8 cellular contexts compared by ENCODE assay signal in genomic region chr12:47741340-47741703, GRCh38. TPM values are rescaled to one million over a fixed set of nuclear protein-coding genes. Genes with fewer than 3 reads are reported as not detected.
DNase-seq lines count a peak whose midpoint lies in the region; ATAC-seq, FAIRE-seq and TF ChIP-seq lines count a peak whose summit lies in the region.

No MANE protein-coding gene starts in this region.

- no peak overlapping the region for H3K4me3 ChIP-seq in MM.1S (ENCODE audit: low read length)
- H3K4me3 ChIP-seq in GM12878 = no peak overlapping the region
- H3K4me3 ChIP-seq in WERI-Rb-1 (ENCODE audit: low read depth, low read length) = no peak overlapping the region

- no peak for FAIRE-seq in GM12878 (lab: Jason Lieb, UNC)

- H3K27ac Mint-ChIP-seq in T-helper 17 cell = peak overlapping the region; percentile 83
- H3K27ac Mint-ChIP-seq in stimulated activated naive CD8-positive, alpha-beta T cell treated with anti-CD3 and anti-CD28 coated beads, Interleukin-15, amount 100 ng/mL, for 72 hours = no peak overlapping the region

- H3K36me3 ChIP-seq in MM.1S (replicated peaks; ENCODE audit: insufficient read depth, low read length) = no peaks in the 10 kb centered on the region
- no peaks in the 10 kb centered on the region for H3K36me3 ChIP-seq in GM12878 (ENCODE audit: control insufficient read depth in 2 of 2, insufficient read depth in 2 of 2, low read length in 1 of 2)
- no peaks in the 10 kb centered on the region for H3K36me3 ChIP-seq in WERI-Rb-1

- H3K4me3 Mint-ChIP-seq in T-helper 17 cell = peak overlapping the region; percentile 80
- peak overlapping the region in 1 of 2 donors; percentile 16 for H3K4me3 Mint-ChIP-seq in stimulated activated naive CD8-positive, alpha-beta T cell treated with anti-CD3 and anti-CD28 coated beads, Interleukin-15, amount 100 ng/mL, for 72 hours

- peaks cover 9% of the 10 kb centered on the region for H3K27me3 Mint-ChIP-seq in T-helper 17 cell
- peaks cover 25% of the 10 kb centered on the region for H3K27me3 Mint-ChIP-seq in stimulated activated naive CD8-positive, alpha-beta T cell treated with anti-CD3 and anti-CD28 coated beads, Interleukin-15, amount 100 ng/mL, for 72 hours

- H3K4me1 ChIP-seq in MM.1S (ENCODE audit: low read length) = peaks cover 16% of the 10 kb centered on the region
- peaks cover 25% of the 10 kb centered on the region for H3K4me1 ChIP-seq in GM12878 (ENCODE audit: control insufficient read depth, insufficient read depth, low read length)

- BruUV-seq in GM12878 (replicated peaks; lab: Mats Ljungman, UMichigan) = no TSS peak

- H3K4me1 Mint-ChIP-seq in T-helper 17 cell = peaks cover 28% of the 10 kb centered on the region
- peaks cover 45% of the 10 kb centered on the region for H3K4me1 Mint-ChIP-seq in stimulated activated naive CD8-positive, alpha-beta T cell treated with anti-CD3 and anti-CD28 coated beads, Interleukin-15, amount 100 ng/mL, for 72 hours

- POLR2A ChIA-PET in GM12878 (lab: Charles Lee) = interaction anchor here (0.8 to 5.5 kb wide), 5 partner anchors 14 to 67 kb away, joined by 3 to 40 read pairs (median 6); partner anchors contain the start of gene RAPGEF3

- H2AFZ ChIP-seq in MM.1S (ENCODE audit: low read length) (peak overlapping the region; percentile 44), GM12878 (ENCODE audit: control insufficient read depth, low read depth, low read length) (no peak overlapping the region)

- no peaks in the 10 kb centered on the region for H3K9me3 Mint-ChIP-seq in stimulated activated naive CD8-positive, alpha-beta T cell treated with anti-CD3 and anti-CD28 coated beads, Interleukin-15, amount 100 ng/mL, for 72 hours

- H3K9ac ChIP-seq in MM.1S (ENCODE audit: low read length) = no peak overlapping the region
- no peak overlapping the region for H3K9ac ChIP-seq in GM12878 (ENCODE audit: control insufficient read depth, insufficient read depth, low read length)

- H3K36me3 Mint-ChIP-seq in T-helper 17 cell (ENCODE audit: low read depth) = no peaks in the 10 kb centered on the region

- peak; percentile 84 for ATAC-seq in T-helper 17 cell
- ATAC-seq in GM12878 = peak; percentile 71
- ATAC-seq in stimulated activated naive CD8-positive, alpha-beta T cell treated with anti-CD3 and anti-CD28 coated beads, Interleukin-15, amount 100 ng/mL, for 72 hours = peak; percentile 83
- ATAC-seq in HG03097 (IDR thresholded peaks at IDR 0.05; ENCODE audit: low FRiP score, unreplicated experiment) = no peak

- H3K79me2 ChIP-seq in MM.1S (ENCODE audit: low read length) (no peaks in the 10 kb centered on the region), GM12878 (ENCODE audit: control insufficient read depth, insufficient read depth, low read length) (no peaks in the 10 kb centered on the region)

- RAD21 ChIA-PET in GM12878 (lab: Charles Lee; ENCODE audit: unreplicated experiment) = interaction anchor here (0.7 to 7.8 kb wide), 18 partner anchors 8 to 206 kb away, joined by 3 to 327 read pairs (median 9); partner anchors contain the start of genes ENDOU, RAPGEF3, RPAP3 and SLC48A1

- in situ Hi-C loops in GM12878 (cut with MboI) = no loop called here

- peaks cover 5% of the 10 kb centered on the region; the same call in 1 of the 2 replicates for H3F3A ChIP-seq in MM.1S (ENCODE audit: insufficient read depth, low read length)

- TF ChIP-seq POLR2A in GM12878 (IDR thresholded peaks at IDR 0.05; ENCODE audit: low read depth, low read length) = no peak

- H4K20me1 ChIP-seq in MM.1S (ENCODE audit: insufficient read depth, low read length) (no peaks in the 10 kb centered on the region), GM12878 (ENCODE audit: control insufficient read depth, insufficient read depth) (no peaks in the 10 kb centered on the region)

- TF ChIP-seq EP300 in GM12878 (IDR thresholded peaks at IDR 0.05; ENCODE audit: borderline replicate concordance in 1 of 2, control insufficient read depth in 1 of 2, low read depth in 2 of 2, low read length in 2 of 2) = no peak

- WGBS in GM12878 (ENCODE audit: insufficient coverage, insufficient replicate concordance, low lambda C conversion rate, missing lambda C conversion rate) = 0% methylated on average over 2 of the region's 4 CpGs

- H3K27me3 ChIP-seq in MM.1S (replicated peaks; ENCODE audit: insufficient read depth, low read length) (no peaks in the 10 kb centered on the region), GM12878 (replicated peaks in 1 of 2; ENCODE audit: control insufficient read depth in 2 of 2, insufficient read depth in 2 of 2, low read length in 1 of 2) (no peaks in the 10 kb centered on the region), WERI-Rb-1 (ENCODE audit: insufficient read depth, low read depth, severe bottlenecking) (peaks cover 4% of the 10 kb centered on the region)

- H3K9me2 ChIP-seq in MM.1S (replicated peaks; ENCODE audit: insufficient read depth, low read length) = no peaks in the 10 kb centered on the region

- TF ChIP-seq RAD21 in GM12878 (IDR thresholded peaks at IDR 0.05; ENCODE audit: insufficient read depth, low read depth, low read length) = no peak

- CTCF ChIA-PET in GM12878 (lab: Yijun Ruan, JAX) = interaction anchor here (0.6 to 10.4 kb wide), 28 partner anchors 9 to 367 kb away, joined by 3 to 814 read pairs (median 6); partner anchors contain the start of genes ENDOU, RAPGEF3, RPAP3 and SLC48A1

- H3K4me2 ChIP-seq in MM.1S (ENCODE audit: low read depth, low read length) = peak overlapping the region; percentile 23
- peak overlapping the region; percentile 31 for H3K4me2 ChIP-seq in GM12878 (ENCODE audit: control insufficient read depth, insufficient read depth)

- no peak for TF ChIP-seq CTCF in MM.1S (IDR thresholded peaks at IDR 0.05; ENCODE audit: low read length)
- no peak for TF ChIP-seq CTCF in GM12878 (IDR thresholded peaks at IDR 0.05 in 2 of 3, conservative IDR thresholded peaks at IDR 0.05 in 1 of 3; ENCODE audit: control insufficient read depth in 2 of 3, extremely low read depth in 1 of 3, insufficient read depth in 1 of 3, low read depth in 3 of 3, low read length in 3 of 3)
- TF ChIP-seq CTCF in WERI-Rb-1 (IDR thresholded peaks at IDR 0.05; ENCODE audit: low read depth, low read length) = no peak

- intact Hi-C loops in GM12878 (cut with micrococcal nuclease; ENCODE audit: unreplicated experiment) = no loop called here

- peak; percentile 44 for DNase-seq in EL
- peak; percentile 93 for DNase-seq in MM.1S
- peak; percentile 40 to 68 (median 65) for DNase-seq in T-helper 17 cell
- DNase-seq in GM12878 (ENCODE audit: low read depth, low spot score) = no peak
- DNase-seq in middle frontal gyrus (ENCODE audit: extremely low spot score, low spot score) = peak; percentile 86
- DNase-seq in stimulated activated naive CD8-positive, alpha-beta T cell treated with anti-CD3 and anti-CD28 coated beads, Interleukin-15, amount 100 ng/mL, for 72 hours = peak; percentile 46 to 78
- DNase-seq in WERI-Rb-1 = no peak

- H3K27ac ChIP-seq in MM.1S (ENCODE audit: low read length) (peak overlapping the region; percentile 32; the same call in 1 of the 2 replicates), GM12878 (ENCODE audit: control insufficient read depth, insufficient read depth) (no peak overlapping the region), WERI-Rb-1 (no peak overlapping the region)

- no peaks in the 10 kb centered on the region for H3K9me3 ChIP-seq in MM.1S (replicated peaks; ENCODE audit: insufficient read depth, low read length)
- H3K9me3 ChIP-seq in T-helper 17 cell (ENCODE audit: control insufficient read depth, low read length, poor library complexity, severe bottlenecking) = no peaks in the 10 kb centered on the region
- no peaks in the 10 kb centered on the region for H3K9me3 ChIP-seq in GM12878 (replicated peaks; ENCODE audit: control insufficient read depth, insufficient read depth, low read length)
- no peaks in the 10 kb centered on the region for H3K9me3 ChIP-seq in WERI-Rb-1 (ENCODE audit: severe bottlenecking)

- SMC1A ChIA-PET in GM12878 (lab: Charles Lee; ENCODE audit: uncharacterized antibody, unreplicated experiment) = interaction anchor here (0.7 to 10.3 kb wide), 18 partner anchors 10 to 709 kb away, joined by 3 to 277 read pairs (median 6); partner anchors contain the start of genes ENDOU, RAPGEF3 and SLC48A1

RNA-seq across cellular contexts. Expression of gene ENDOU, which starts 16.0 kb away (rescaled TPM):
- total RNA-seq in T-helper 17 cell (under 1 TPM in 1 of 2 donors, not detected in 1; 0.12 TPM), GM12878 (2014; rRNA removed) (0.17 TPM in 1 of 2 replicates, not detected in the other), GM12878 (2014; rRNA removed; fragmentation: Illumina TruSeq; extraction: Trizol) (0.09 TPM in 1 of 2 replicates, not detected in the other), GM12878 (2021) (0.21 TPM in 1 of 2 replicates, not detected in the other)
- not detected in 2 replicates for total RNA-seq in GM12878 (2013; cell fraction: nucleolus; rRNA removed)
- 0.13 TPM for polyA plus RNA-seq in GM12878 (2011; ENCODE audit: low read depth)
- polyA plus RNA-seq in GM12878 (2011; rRNA removed) (0.03 TPM in 1 of 2 replicates, not detected in the other), GM12878 (2014; fragmentation: Illumina TruSeq; extraction: Trizol) (0.10 and 0.19 TPM in 2 replicates), GM12878 (2014; fragmentation: Nextera tagmentation; extraction: Ambion mirVana) (under 1 TPM in 1 of 2 experiments, not detected in 1; 0.15 TPM), GM12878 (2014; rRNA removed) (0.08 and 0.11 TPM in 2 replicates), GM12878 (2016; fragmentation: Nextera tagmentation; extraction: Ambion mirVana) (not detected)
- not detected in 2 replicates for polyA plus RNA-seq in GM12878 (2011; cell fraction: cytosol; rRNA removed)
- polyA plus RNA-seq in GM12878 (2011; cell fraction: nucleus; rRNA removed) = 0.09 TPM in 1 of 2 replicates, not detected in the other
- polyA plus RNA-seq in GM12878 (2012) = 0.16 TPM in 1 of 2 replicates, not detected in the other
- polyA minus RNA-seq in GM12878 (2011; rRNA and poly(A)+ RNA removed) = not detected in 2 replicates
- polyA minus RNA-seq in GM12878 (2011; cell fraction: cytosol; rRNA and poly(A)+ RNA removed) = not detected in 2 replicates
- polyA minus RNA-seq in GM12878 (2011; cell fraction: nucleus; rRNA and poly(A)+ RNA removed) = not detected in 2 replicates

RNA-seq across cellular contexts. Expression of gene RAPGEF3, which starts 17.4 kb away (rescaled TPM):
- total RNA-seq in T-helper 17 cell = under 1 TPM; 0.27 to 0.55 TPM
- 4.6 and 5.7 TPM in 2 replicates for total RNA-seq in GM12878 (2013; cell fraction: nucleolus; rRNA removed)
- 0.27 and 0.28 TPM in 2 replicates for total RNA-seq in GM12878 (2014; rRNA removed)
- 0.09 and 0.18 TPM in 2 replicates for total RNA-seq in GM12878 (2014; rRNA removed; fragmentation: Illumina TruSeq; extraction: Trizol)
- total RNA-seq in GM12878 (2021) = 0.64 and 0.88 TPM in 2 replicates
- polyA plus RNA-seq in GM12878 (2011; ENCODE audit: low read depth) = 0.38 TPM
- polyA plus RNA-seq in GM12878 (2011; rRNA removed) = 0.30 and 0.68 TPM in 2 replicates
- 0.63 and 0.94 TPM in 2 replicates for polyA plus RNA-seq in GM12878 (2011; cell fraction: cytosol; rRNA removed)
- 3.4 and 4.8 TPM in 2 replicates for polyA plus RNA-seq in GM12878 (2011; cell fraction: nucleus; rRNA removed)
- polyA plus RNA-seq in GM12878 (2012) = 0.81 and 0.97 TPM in 2 replicates
- 0.17 and 0.34 TPM in 2 replicates for polyA plus RNA-seq in GM12878 (2014; fragmentation: Illumina TruSeq; extraction: Trizol)
- polyA plus RNA-seq in GM12878 (2014; fragmentation: Nextera tagmentation; extraction: Ambion mirVana) = under 1 TPM in 1 of 2 experiments, not detected in 1; 0.02 TPM
- polyA plus RNA-seq in GM12878 (2014; rRNA removed) = 0.63 and 0.92 TPM in 2 replicates
- polyA plus RNA-seq in GM12878 (2016; fragmentation: Nextera tagmentation; extraction: Ambion mirVana) = under 1 TPM in 1 of 2 experiments, not detected in 1; 0.27 TPM
- polyA minus RNA-seq in GM12878 (2011; rRNA and poly(A)+ RNA removed) = 0.22 and 1.5 TPM in 2 replicates
- 1.7 TPM in 1 of 2 replicates, not detected in the other for polyA minus RNA-seq in GM12878 (2011; cell fraction: cytosol; rRNA and poly(A)+ RNA removed)
- polyA minus RNA-seq in GM12878 (2011; cell fraction: nucleus; rRNA and poly(A)+ RNA removed) = 1.3 and 3.1 TPM in 2 replicates

RNA-seq across cellular contexts. Expression of gene SLC48A1, which starts 31.7 kb away (rescaled TPM):
- total RNA-seq in T-helper 17 cell (1 to 10 TPM; 5.9 to 6.9 TPM), GM12878 (2014; rRNA removed) (1.7 and 2.4 TPM in 2 replicates), GM12878 (2014; rRNA removed; fragmentation: Illumina TruSeq; extraction: Trizol) (1.1 and 1.2 TPM in 2 replicates), GM12878 (2021) (2.4 and 3.8 TPM in 2 replicates)
- total RNA-seq in GM12878 (2013; cell fraction: nucleolus; rRNA removed) = 2.5 and 3.7 TPM in 2 replicates
- polyA plus RNA-seq in GM12878 (2011; ENCODE audit: low read depth) = 0.84 TPM
- polyA plus RNA-seq in GM12878 (2011; rRNA removed) (0.55 and 1.2 TPM in 2 replicates), GM12878 (2014; fragmentation: Illumina TruSeq; extraction: Trizol) (1.6 TPM in 2 replicates), GM12878 (2014; fragmentation: Nextera tagmentation; extraction: Ambion mirVana) (1 to 10 TPM; 1.1 to 2.2 TPM), GM12878 (2014; rRNA removed) (1.1 and 1.9 TPM in 2 replicates), GM12878 (2016; fragmentation: Nextera tagmentation; extraction: Ambion mirVana) (1 to 10 TPM; 4.0 to 4.9 TPM)
- polyA plus RNA-seq in GM12878 (2011; cell fraction: cytosol; rRNA removed) = 1.6 and 2.1 TPM in 2 replicates
- polyA plus RNA-seq in GM12878 (2011; cell fraction: nucleus; rRNA removed) = 2.4 and 2.7 TPM in 2 replicates
- 1.8 and 2.1 TPM in 2 replicates for polyA plus RNA-seq in GM12878 (2012)
- polyA minus RNA-seq in GM12878 (2011; rRNA and poly(A)+ RNA removed) = 1.2 and 1.8 TPM in 2 replicates
- 0.67 and 0.94 TPM in 2 replicates for polyA minus RNA-seq in GM12878 (2011; cell fraction: cytosol; rRNA and poly(A)+ RNA removed)
- 0.38 and 1.9 TPM in 2 replicates for polyA minus RNA-seq in GM12878 (2011; cell fraction: nucleus; rRNA and poly(A)+ RNA removed)

RNA-seq across cellular contexts. Expression of gene RPAP3, which starts 35.5 kb away (rescaled TPM):
- total RNA-seq in T-helper 17 cell (10 to 100 TPM; 22.7 to 23.5 TPM), GM12878 (2014; rRNA removed) (17.4 and 19.1 TPM in 2 replicates), GM12878 (2014; rRNA removed; fragmentation: Illumina TruSeq; extraction: Trizol) (34.5 and 36.9 TPM in 2 replicates), GM12878 (2021) (31.2 and 32.3 TPM in 2 replicates)
- 25.2 and 27.8 TPM in 2 replicates for total RNA-seq in GM12878 (2013; cell fraction: nucleolus; rRNA removed)
- 8.1 TPM for polyA plus RNA-seq in GM12878 (2011; ENCODE audit: low read depth)
- polyA plus RNA-seq in GM12878 (2011; rRNA removed) (21.3 and 42.1 TPM in 2 replicates), GM12878 (2014; fragmentation: Illumina TruSeq; extraction: Trizol) (49.1 and 52.8 TPM in 2 replicates), GM12878 (2014; fragmentation: Nextera tagmentation; extraction: Ambion mirVana) (10 to 100 TPM; 14.1 to 24.5 TPM), GM12878 (2014; rRNA removed) (20.1 and 24.4 TPM in 2 replicates), GM12878 (2016; fragmentation: Nextera tagmentation; extraction: Ambion mirVana) (10 to 100 TPM; 49.8 to 50.6 TPM)
- polyA plus RNA-seq in GM12878 (2011; cell fraction: cytosol; rRNA removed) = 5.6 and 6.2 TPM in 2 replicates
- 6.8 and 9.0 TPM in 2 replicates for polyA plus RNA-seq in GM12878 (2011; cell fraction: nucleus; rRNA removed)
- 15.4 and 19.6 TPM in 2 replicates for polyA plus RNA-seq in GM12878 (2012)
- polyA minus RNA-seq in GM12878 (2011; rRNA and poly(A)+ RNA removed) = 8.3 and 15.1 TPM in 2 replicates
- 5.7 and 8.9 TPM in 2 replicates for polyA minus RNA-seq in GM12878 (2011; cell fraction: cytosol; rRNA and poly(A)+ RNA removed)
- 7.7 and 13.3 TPM in 2 replicates for polyA minus RNA-seq in GM12878 (2011; cell fraction: nucleus; rRNA and poly(A)+ RNA removed)

Comparison
In these comparisons a context has a peak if more than half of its experiments do, and no peak if none do; other contexts are left out.
1. DNase-seq: peak in EL (single experiment), MM.1S (single experiment), T-helper 17 cell (3 of 3), middle frontal gyrus (single experiment) and stimulated activated naive CD8-positive, alpha-beta T cell treated with anti-CD3 and anti-CD28 coated beads, Interleukin-15, amount 100 ng/mL, for 72 hours (2 of 2); none in GM12878 (single experiment) and WERI-Rb-1 (single experiment).